In genomic region chr18:8810157-8810556, GRCh38 we compare ENCODE assay signal across 32 cellular contexts.
"Had no signal": no experiment of that assay in that cellular context is flagged by ENCODE, and none has a peak within 500 bp of the region (broad histone marks: within the 10 kb centered on the region; RNA-seq: fewer than 3 reads in every experiment).

No MANE protein-coding gene starts in this region.

- H3K27me3 Mint-ChIP-seq: activated CD4-positive, alpha-beta memory T cell treated with anti-CD3 and anti-CD28 coated beads, Interleukin-2, amount 10 ng/mL, durations not matched to agents 7 days and 5 days; activated T-cell treated with anti-CD3 and anti-CD28 coated beads, Interleukin-2, amount 50 U/mL, for 24 hours; brain; progenitor cell of endocrine pancreas had no signal

- H3K4me3 ChIP-seq: ascending aorta, esophagus muscularis mucosa, left lung, lower lobe of right lung, ovary, right lobe of liver, skin epidermis, thyroid gland, uterus had no signal

- H3K27ac ChIP-seq: ascending aorta, esophagus muscularis mucosa, left lung, lower lobe of right lung, neutrophil, ovary, right lobe of liver, skin epidermis, thyroid gland, uterus, WERI-Rb-1 had no signal

- H3K4me3 Mint-ChIP-seq: activated CD4-positive, alpha-beta memory T cell treated with anti-CD3 and anti-CD28 coated beads, Interleukin-2, amount 10 ng/mL, durations not matched to agents 7 days and 5 days; activated CD4-positive, alpha-beta T cell treated with anti-CD3 and anti-CD28 coated beads, Interleukin-2, amount 10 ng/mL, durations not matched to agents 7 days and 5 days; activated naive CD4-positive, alpha-beta T cell treated with anti-CD3 and anti-CD28 coated beads, Interleukin-2, amount 10 ng/mL, durations not matched to agents 7 days and 5 days; activated naive CD8-positive, alpha-beta T cell treated with anti-CD3 and anti-CD28 coated beads, Interleukin-2, amount 10 ng/mL, durations not matched to agents 7 days and 5 days; activated T-cell treated with anti-CD3 and anti-CD28 coated beads, Interleukin-2, amount 50 U/mL, for 24 hours; brain; dendritic cell treated with granulocyte-macrophage colony-stimulating factor and Interleukin-4, amounts not matched to agents 40 ng/mL and 50 ng/mL, for 4 days; natural killer cell; stimulated activated effector memory CD8-positive, alpha-beta T cell treated with anti-CD3 and anti-CD28 coated beads, Interleukin-12 subunit alpha, Interleukin-12 subunit beta, amount 100 ng/mL, for 72 hours; stimulated activated naive CD8-positive, alpha-beta T cell treated with anti-CD3 and anti-CD28 coated beads, Interleukin-15, amount 100 ng/mL, for 72 hours; T-helper 1 cell treated with Interleukin-12 subunit alpha and Interleukin-12 subunit beta and Interleukin-4 antibody, amounts not matched to agents 30 μg/mL and 1 μg/mL, for 36 hours had no signal

- FAIRE-seq: islet of Langerhans had no signal

- H3K4me1 Mint-ChIP-seq: brain had no signal

- H3K9me3 ChIP-seq: ascending aorta, esophagus muscularis mucosa, left lung, lower lobe of right lung, neutrophil, ovary, right lobe of liver, thyroid gland, uterus had no signal

- ATAC-seq: left lung; lower lobe of right lung; natural killer cell; right lobe of liver; stimulated activated effector memory CD8-positive, alpha-beta T cell treated with anti-CD3 and anti-CD28 coated beads, Interleukin-12 subunit alpha, Interleukin-12 subunit beta, amount 100 ng/mL, for 72 hours; stimulated activated naive CD8-positive, alpha-beta T cell treated with anti-CD3 and anti-CD28 coated beads, Interleukin-15, amount 100 ng/mL, for 72 hours had no signal

- DNase-seq: activated CD4-positive, alpha-beta memory T cell treated with anti-CD3 and anti-CD28 coated beads, Interleukin-2, amount 10 ng/mL, durations not matched to agents 7 days and 5 days; activated CD4-positive, alpha-beta T cell treated with anti-CD3 and anti-CD28 coated beads, Interleukin-2, amount 10 ng/mL, durations not matched to agents 7 days and 5 days; activated CD4-positive, CD25-positive, alpha-beta regulatory T cell treated with anti-CD3 and anti-CD28 coated beads, Interleukin-2, amount 50 U/mL, for 72 hours; activated CD8-positive, alpha-beta memory T cell treated with anti-CD3 and anti-CD28 coated beads, Interleukin-2, amount 50 U/mL, for 48 hours; activated gamma-delta T cell; activated naive CD4-positive, alpha-beta T cell treated with anti-CD3 and anti-CD28 coated beads, Interleukin-2, amount 10 ng/mL, durations not matched to agents 7 days and 5 days; activated naive CD8-positive, alpha-beta T cell treated with anti-CD3 and anti-CD28 coated beads, Interleukin-2, amount 10 ng/mL, durations not matched to agents 7 days and 5 days; activated T-cell treated with anti-CD3 and anti-CD28 coated beads, Interleukin-2, amount 50 U/mL, for 24 hours; foreskin melanocyte; lower lobe of right lung; mesendoderm; natural killer cell; ovary; right lobe of liver; stimulated activated CD4-positive, alpha-beta T cell treated with anti-CD3 and anti-CD28 coated beads, Interleukin-12 subunit alpha, Interleukin-12 subunit beta, amount 100 ng/mL, for 4 hours; stimulated activated CD4-positive, alpha-beta T cell treated with anti-CD3 and anti-CD28 coated beads, Interleukin-4, amount 100 ng/mL, for 24 hours; stimulated activated naive CD8-positive, alpha-beta T cell treated with anti-CD3 and anti-CD28 coated beads, Interleukin-15, amount 100 ng/mL, for 72 hours; T-helper 9 cell; thyroid gland; uterus; WERI-Rb-1 had no signal

- H3K9me3 Mint-ChIP-seq: activated CD4-positive, alpha-beta memory T cell treated with anti-CD3 and anti-CD28 coated beads, Interleukin-2, amount 10 ng/mL, durations not matched to agents 7 days and 5 days; activated CD4-positive, alpha-beta T cell treated with anti-CD3 and anti-CD28 coated beads, Interleukin-2, amount 10 ng/mL, durations not matched to agents 7 days and 5 days; activated naive CD4-positive, alpha-beta T cell treated with anti-CD3 and anti-CD28 coated beads, Interleukin-2, amount 10 ng/mL, durations not matched to agents 7 days and 5 days; activated naive CD8-positive, alpha-beta T cell treated with anti-CD3 and anti-CD28 coated beads, Interleukin-2, amount 10 ng/mL, durations not matched to agents 7 days and 5 days; activated T-cell treated with anti-CD3 and anti-CD28 coated beads, Interleukin-2, amount 50 U/mL, for 24 hours; dendritic cell treated with granulocyte-macrophage colony-stimulating factor and Interleukin-4, amounts not matched to agents 40 ng/mL and 50 ng/mL, for 4 days; natural killer cell; stimulated activated effector memory CD8-positive, alpha-beta T cell treated with anti-CD3 and anti-CD28 coated beads, Interleukin-12 subunit alpha, Interleukin-12 subunit beta, amount 100 ng/mL, for 72 hours; stimulated activated naive CD8-positive, alpha-beta T cell treated with anti-CD3 and anti-CD28 coated beads, Interleukin-15, amount 100 ng/mL, for 72 hours; T-helper 1 cell treated with Interleukin-12 subunit alpha and Interleukin-12 subunit beta and Interleukin-4 antibody, amounts not matched to agents 30 μg/mL and 1 μg/mL, for 36 hours had no signal

- H3K4me1 ChIP-seq: ascending aorta, left lung, lower lobe of right lung, thyroid gland, uterus had no signal

- H3K36me3 ChIP-seq: ascending aorta, left lung, lower lobe of right lung, neutrophil, ovary, right lobe of liver, thyroid gland, uterus, WERI-Rb-1 had no signal

- H3K27ac Mint-ChIP-seq: activated CD4-positive, alpha-beta memory T cell treated with anti-CD3 and anti-CD28 coated beads, Interleukin-2, amount 10 ng/mL, durations not matched to agents 7 days and 5 days; activated CD4-positive, alpha-beta T cell treated with anti-CD3 and anti-CD28 coated beads, Interleukin-2, amount 10 ng/mL, durations not matched to agents 7 days and 5 days; activated naive CD4-positive, alpha-beta T cell treated with anti-CD3 and anti-CD28 coated beads, Interleukin-2, amount 10 ng/mL, durations not matched to agents 7 days and 5 days; activated naive CD8-positive, alpha-beta T cell treated with anti-CD3 and anti-CD28 coated beads, Interleukin-2, amount 10 ng/mL, durations not matched to agents 7 days and 5 days; activated T-cell treated with anti-CD3 and anti-CD28 coated beads, Interleukin-2, amount 50 U/mL, for 24 hours; brain; dendritic cell treated with granulocyte-macrophage colony-stimulating factor and Interleukin-4, amounts not matched to agents 40 ng/mL and 50 ng/mL, for 4 days; natural killer cell; progenitor cell of endocrine pancreas; T-helper 1 cell treated with Interleukin-12 subunit alpha and Interleukin-12 subunit beta and Interleukin-4 antibody, amounts not matched to agents 30 μg/mL and 1 μg/mL, for 36 hours had no signal

- H3K36me3 Mint-ChIP-seq: activated naive CD4-positive, alpha-beta T cell treated with anti-CD3 and anti-CD28 coated beads, Interleukin-2, amount 10 ng/mL, durations not matched to agents 7 days and 5 days; activated naive CD8-positive, alpha-beta T cell treated with anti-CD3 and anti-CD28 coated beads, Interleukin-2, amount 10 ng/mL, durations not matched to agents 7 days and 5 days; natural killer cell; stimulated activated effector memory CD8-positive, alpha-beta T cell treated with anti-CD3 and anti-CD28 coated beads, Interleukin-12 subunit alpha, Interleukin-12 subunit beta, amount 100 ng/mL, for 72 hours had no signal

- H3K27me3 ChIP-seq: ascending aorta, esophagus muscularis mucosa, left lung, neutrophil, ovary, right lobe of liver, thyroid gland, uterus had no signal
